In the genomic region with DNA sequence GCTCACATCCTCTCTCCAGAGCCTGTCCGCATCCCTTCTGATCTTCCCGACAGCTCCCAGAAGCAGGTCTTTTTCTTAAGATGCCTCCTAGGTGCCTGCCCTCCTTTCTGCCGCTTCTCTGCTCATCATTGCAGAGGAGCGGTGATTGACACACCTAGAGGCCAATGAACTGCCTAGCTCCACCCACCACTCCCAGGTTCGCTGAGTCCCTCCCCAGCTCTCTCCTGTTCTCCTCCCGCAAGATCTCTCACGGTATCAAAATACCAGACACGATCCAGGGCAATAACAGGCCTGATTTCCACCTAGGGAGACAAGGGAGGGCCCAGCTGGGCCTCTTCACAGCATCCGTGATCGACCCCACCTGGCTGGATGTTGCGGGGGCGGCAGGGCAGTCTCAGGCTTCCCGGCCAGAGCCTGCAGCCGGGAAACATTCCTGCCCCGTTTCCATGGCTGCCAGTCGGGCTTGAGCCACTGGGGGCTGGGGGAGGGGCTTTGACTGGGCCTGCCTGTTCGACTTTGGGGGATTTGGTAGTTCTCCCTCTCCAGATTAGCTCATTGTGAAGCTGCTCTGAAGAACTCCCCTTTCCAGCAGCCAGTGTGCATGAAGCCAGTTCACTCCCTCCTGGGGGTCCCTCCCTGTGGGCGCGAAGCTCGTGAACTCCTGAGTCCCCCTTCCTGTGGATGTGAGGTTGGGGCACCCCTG, we compare ENCODE assay signal across 7 cellular contexts.
A peak's percentile ranks its signal among the peaks of the same experiment; 100 is the strongest.
DNase-seq lines count a peak whose midpoint lies in the region; TF ChIP-seq lines count a peak whose summit lies in the region.

No MANE protein-coding gene starts in this region.

- no peaks in the 10 kb centered on the region for H4K20me1 ChIP-seq in mammary epithelial cell (ENCODE audit: insufficient read depth, low read length)

- H3K36me3 ChIP-seq in mammary epithelial cell (ENCODE audit: insufficient read depth, low read length) (no peaks in the 10 kb centered on the region), iPS-20b (ENCODE audit: insufficient read depth, low read depth, low read length) (no peaks in the 10 kb centered on the region)

- H3K9ac ChIP-seq in mammary epithelial cell (ENCODE audit: insufficient read depth, low read length) (no peak overlapping the region), iPS-20b (ENCODE audit: low read depth, low read length) (peak overlapping the region; percentile 86; the same call in 1 of the 2 replicates)

- H3K9me3 ChIP-seq in mammary epithelial cell (replicated peaks; ENCODE audit: insufficient read depth, low read length) (no peaks in the 10 kb centered on the region), iPS-20b (ENCODE audit: insufficient read depth, low read depth, low read length) (no peaks in the 10 kb centered on the region)

- TF ChIP-seq CTCF in VCaP (conservative IDR thresholded peaks at IDR 0.05), result no peak
- no peak for TF ChIP-seq CTCF in mammary epithelial cell (conservative IDR thresholded peaks at IDR 0.05 in 1 of 2, IDR thresholded peaks at IDR 0.05 in 1 of 2; ENCODE audit: extremely low read depth in 1 of 2, insufficient read depth in 1 of 2, low read depth in 1 of 2, low read length in 2 of 2)

- CTCF ChIA-PET in mammary epithelial cell (lab: Charles Lee; ENCODE audit: low non-redundant PET), result no interaction called here

- in situ Hi-C loops in mammary epithelial cell (cut with MboI; ENCODE audit: low sequenced_read_pairs in 2 of 2), result no loop called here

- peak overlapping the region; percentile 86 for H2AFZ ChIP-seq in mammary epithelial cell (ENCODE audit: low read depth, low read length)

- WGBS in mammary epithelial cell (ENCODE audit: low coverage, missing lambda C conversion rate), result 16% methylated on average over 11 of the region's 20 CpGs

- H3K79me2 ChIP-seq in mammary epithelial cell (ENCODE audit: insufficient read depth, low read length), result no peaks in the 10 kb centered on the region

- H3K27ac ChIP-seq in VCaP (peak overlapping the region; percentile 62; the same call in 1 of the 2 replicates), mammary epithelial cell (ENCODE audit: insufficient read depth, low read depth, low read length) (no peak overlapping the region), iPS-20b (ENCODE audit: low read length) (peak overlapping the region; percentile 49)

- H3K4me1 ChIP-seq in mammary epithelial cell (ENCODE audit: insufficient read depth, low read length), result peaks cover 7% of the 10 kb centered on the region
- H3K4me1 ChIP-seq in iPS-20b (ENCODE audit: insufficient read depth, low read length), result peaks cover 10% of the 10 kb centered on the region; the same call in 1 of the 2 replicates

- H3K27me3 ChIP-seq in mammary epithelial cell (ENCODE audit: insufficient read depth, low read length), result peaks cover 2% of the 10 kb centered on the region
- H3K27me3 ChIP-seq in iPS-20b (ENCODE audit: insufficient read depth, low read length), result no peaks in the 10 kb centered on the region; the same call in 1 of the 2 replicates

- intact Hi-C loops in mammary epithelial cell (cut with micrococcal nuclease), result no loop called here

- DNase-seq in GM19240 (ENCODE audit: insufficient read length, low spot score) (peak; percentile 11), NCI-H1105 (lab: John Stamatoyannopoulos, UW) (peak; percentile 64), mammary epithelial cell (peak; percentile 89), smooth muscle cell of the brain vasculature (ENCODE audit: low read depth, low spot score) (peak; percentile 23), UCSD-AML1 (lab: John Stamatoyannopoulos, UW; ENCODE audit: unreplicated experiment) (no peak)

- no TSS peak for BruUV-seq in mammary epithelial cell (replicated peaks; lab: Mats Ljungman, UMichigan)

- H3K4me2 ChIP-seq in mammary epithelial cell (ENCODE audit: insufficient read depth, low read depth, low read length), result peak overlapping the region; percentile 78

- H3K4me3 ChIP-seq in mammary epithelial cell (replicated peaks in 1 of 3; ENCODE audit: insufficient read depth in 1 of 3, low read depth in 2 of 3, low read length in 3 of 3) (peak overlapping the region; percentile 8 to 51 (median 48)), iPS-20b (ENCODE audit: low read length) (peak overlapping the region; percentile 85)

- dilution Hi-C loops in mammary epithelial cell (cut with HindIII; ENCODE audit: low sequenced_read_pairs), result no loop called here
